In genomic region chr1:244442850-244443249, GRCh38 we compare ENCODE assay signal across 20 cellular contexts. TPM values are rescaled to one million over a fixed set of nuclear protein-coding genes. Genes with fewer than 3 reads are reported as not detected.
DNase-seq lines count a peak whose midpoint lies in the region; ATAC-seq and TF ChIP-seq lines count a peak whose summit lies in the region.
"Had no signal": no experiment of that assay in that cellular context is flagged by ENCODE, and none has a peak within 500 bp of the region (broad histone marks: within the 10 kb centered on the region; RNA-seq: fewer than 3 reads in every experiment).

No MANE protein-coding gene starts in this region.

- H2AFZ ChIP-seq in IMR-90 (replicated peaks; ENCODE audit: low read length, poor library complexity) = no peak overlapping the region

- H4K91ac ChIP-seq in IMR-90 (ENCODE audit: insufficient read depth, low read depth, low read length) = no peak overlapping the region

- H3K27me3 ChIP-seq in IMR-90 (ENCODE audit: control insufficient read depth, insufficient read depth, low read length) (no peaks in the 10 kb centered on the region), esophagus muscularis mucosa (no peaks in the 10 kb centered on the region), foreskin keratinocyte (no peaks in the 10 kb centered on the region)
- H3K27me3 ChIP-seq: BLaER1 treated with 17β-estradiol and CSF1 and Interleukin-3, amounts not matched to agents 10 nM and 100 nM had no signal

- H3K4me1 ChIP-seq in IMR-90 (ENCODE audit: control insufficient read depth, insufficient read depth, low read length) = peaks cover 10% of the 10 kb centered on the region
- H3K4me1 ChIP-seq in esophagus muscularis mucosa = peaks cover 17 to 82% (median 72%) of the 10 kb centered on the region in 4 donors
- H3K4me1 ChIP-seq in foreskin keratinocyte = peaks cover 41% of the 10 kb centered on the region

- H2BK120ac ChIP-seq in IMR-90 (ENCODE audit: low read depth, low read length) = no peak overlapping the region

- peaks cover 14% of the 10 kb centered on the region for H3K9me1 ChIP-seq in IMR-90 (ENCODE audit: insufficient read depth, low read length)

- H2BK20ac ChIP-seq in IMR-90 (ENCODE audit: low read depth, low read length) = no peak overlapping the region

- intact Hi-C loops in IMR-90 (cut with micrococcal nuclease) (loop anchor here (10.0 kb wide), 1 partner anchor 728 kb away; no protein-coding TSS in a partner anchor), esophagus muscularis mucosa (cut with DNase I) (loop anchor here (10.0 kb wide), 1 partner anchor 398 kb away; no protein-coding TSS in a partner anchor)

- H3K9me3 Mint-ChIP-seq in activated T-cell treated with anti-CD3 and anti-CD28 coated beads, Interleukin-2, amount 50 U/mL, for 24 hours = no peaks in the 10 kb centered on the region
- no peaks in the 10 kb centered on the region for H3K9me3 Mint-ChIP-seq in activated T-cell treated with anti-CD3 and anti-CD28 coated beads, Interleukin-2, amount 50 U/mL, for 72 hours
- H3K9me3 Mint-ChIP-seq in stimulated activated naive CD8-positive, alpha-beta T cell treated with anti-CD3 and anti-CD28 coated beads, Interleukin-15, Interleukin-2, amounts not matched to agents 100 ng/mL and 50 ng/mL, for 24 hours = no peaks in the 10 kb centered on the region
- H3K9me3 Mint-ChIP-seq: CD8-positive, alpha-beta T cell had no signal

- peaks cover 64% of the 10 kb centered on the region for H3K36me3 Mint-ChIP-seq in activated T-cell treated with anti-CD3 and anti-CD28 coated beads, Interleukin-2, amount 50 U/mL, for 24 hours (ENCODE audit: low read depth)
- peaks cover 5 to 14% of the 10 kb centered on the region in 2 donors for H3K36me3 Mint-ChIP-seq in activated T-cell treated with anti-CD3 and anti-CD28 coated beads, Interleukin-2, amount 50 U/mL, for 72 hours (ENCODE audit: insufficient read depth in 2 of 2)
- peaks cover 63% of the 10 kb centered on the region for H3K36me3 Mint-ChIP-seq in stimulated activated naive CD8-positive, alpha-beta T cell treated with anti-CD3 and anti-CD28 coated beads, Interleukin-15, Interleukin-2, amounts not matched to agents 100 ng/mL and 50 ng/mL, for 24 hours (ENCODE audit: low read depth)

- TF ChIP-seq POLR2A in IMR-90 (IDR thresholded peaks at IDR 0.05; ENCODE audit: low read depth, low read length) (no peak), esophagus muscularis mucosa (IDR thresholded peaks at IDR 0.05; ENCODE audit: low read depth) (no peak)

- CTCF ChIA-PET in IMR-90 (lab: Yijun Ruan, JAX) = no interaction called here

- no CpG with 5 or more reads among the region's 2 CpGs for WGBS in IMR-90 (ENCODE audit: extremely low coverage in 2 of 2, insufficient read length in 1 of 2), 2 experiments
- 65% methylated on average over 2 of the region's 2 CpGs for WGBS in esophagus muscularis mucosa

- POLR2A ChIA-PET in IMR-90 (lab: Charles Lee; ENCODE audit: unreplicated experiment) = no interaction called here

- H2AK5ac ChIP-seq in IMR-90 (ENCODE audit: low read depth, low read length) = no peak overlapping the region

- peaks cover 69% of the 10 kb centered on the region for H3K4me1 Mint-ChIP-seq in activated T-cell treated with anti-CD3 and anti-CD28 coated beads, Interleukin-2, amount 50 U/mL, for 24 hours (ENCODE audit: low read depth)
- peaks cover 62% of the 10 kb centered on the region for H3K4me1 Mint-ChIP-seq in activated T-cell treated with anti-CD3 and anti-CD28 coated beads, Interleukin-2, amount 50 U/mL, for 72 hours (ENCODE audit: low read depth)
- peaks cover 65% of the 10 kb centered on the region for H3K4me1 Mint-ChIP-seq in stimulated activated naive CD8-positive, alpha-beta T cell treated with anti-CD3 and anti-CD28 coated beads, Interleukin-15, Interleukin-2, amounts not matched to agents 100 ng/mL and 50 ng/mL, for 24 hours (ENCODE audit: low read depth)

- H3K18ac ChIP-seq in IMR-90 (ENCODE audit: low read depth, low read length) = no peak overlapping the region

- peaks cover 5% of the 10 kb centered on the region for H3K36me3 ChIP-seq in IMR-90 (ENCODE audit: control insufficient read depth, insufficient read depth, low read length)
- no peaks in the 10 kb centered on the region for H3K36me3 ChIP-seq in esophagus muscularis mucosa

- peaks cover 23 to 42% of the 10 kb centered on the region in 2 experiments for H3K79me1 ChIP-seq in IMR-90 (ENCODE audit: low read depth in 1 of 2, low read length in 2 of 2)

- H3K23ac ChIP-seq in IMR-90 (ENCODE audit: low read depth, low read length) = peak overlapping the region; percentile 77; the same call in 1 of the 2 replicates

- no peak for DNase-seq in activated T-cell treated with anti-CD3 and anti-CD28 coated beads, Interleukin-2, amount 50 U/mL, for 24 hours
- no peak for DNase-seq in activated T-cell treated with anti-CD3 and anti-CD28 coated beads, Interleukin-2, amount 50 U/mL, for 72 hours
- DNase-seq in IMR-90 = no peak
- DNase-seq in esophagus muscularis mucosa (ENCODE audit: extremely low spot score) = no peak
- DNase-seq in DMS 273 (lab: John Stamatoyannopoulos, UW; ENCODE audit: unreplicated experiment) = no peak
- no peak for DNase-seq in foreskin keratinocyte
- DNase-seq: ACHN; CD8-positive, alpha-beta T cell; GDM1; NCI-H1105 treated with DMSO at 0.1 percent for 48 hours; NCI-H2029 treated with DMSO at 0.1 percent for 48 hours; NCI-H226; NCI-H510A treated with DMSO at 0.1 percent for 48 hours; NCI-H748 treated with DMSO at 0.1 percent for 48 hours had no signal

- H4K8ac ChIP-seq in IMR-90 (ENCODE audit: low read depth in 2 of 2, low read length in 2 of 2) = no peak overlapping the region

- H3K56ac ChIP-seq in IMR-90 (ENCODE audit: extremely low read depth, insufficient read depth, low read length) = no peak overlapping the region

- no peak for ATAC-seq in activated T-cell treated with anti-CD3 and anti-CD28 coated beads, Interleukin-2, amount 50 U/mL, for 72 hours (replicated peaks in 1 of 2)
- no peak for ATAC-seq in IMR-90 (ENCODE audit: low read depth)
- ATAC-seq in foreskin keratinocyte = no peak
- no peak for ATAC-seq in GM18502 (IDR thresholded peaks at IDR 0.05; ENCODE audit: poor library complexity, unreplicated experiment)
- ATAC-seq: CD8-positive, alpha-beta T cell; SK-N-SH treated with all-trans-retinoic acid at 6 μM for 48 hours had no signal

- TF ChIP-seq RAD21 in IMR-90 (IDR thresholded peaks at IDR 0.05; ENCODE audit: low read length) = no peak

- peak overlapping the region; percentile 12; the same call in 1 of the 2 replicates for H3K4ac ChIP-seq in IMR-90 (ENCODE audit: low read depth, low read length)

- TF ChIP-seq CTCF in IMR-90 (conservative IDR thresholded peaks at IDR 0.05; ENCODE audit: low read depth, low read length) (no peak), esophagus muscularis mucosa (IDR thresholded peaks at IDR 0.05) (no peak), foreskin keratinocyte (conservative IDR thresholded peaks at IDR 0.05) (no peak)

- H3K9me3 ChIP-seq in IMR-90 (ENCODE audit: control insufficient read depth, insufficient read depth, low read length) (no peaks in the 10 kb centered on the region), esophagus muscularis mucosa (no peaks in the 10 kb centered on the region)
- H3K9me3 ChIP-seq: HAP-1 had no signal

- no peak for TF ChIP-seq EP300 in esophagus muscularis mucosa (IDR thresholded peaks at IDR 0.05)

- no peak overlapping the region for H3K4me2 ChIP-seq in IMR-90 (ENCODE audit: low read depth, low read length)
- H3K4me2 ChIP-seq: BLaER1 treated with 17β-estradiol and CSF1 and Interleukin-3, amounts not matched to agents 10 nM and 100 nM had no signal

- no peak overlapping the region for H3K4me3 Mint-ChIP-seq in activated T-cell treated with anti-CD3 and anti-CD28 coated beads, Interleukin-2, amount 50 U/mL, for 24 hours
- H3K4me3 Mint-ChIP-seq in activated T-cell treated with anti-CD3 and anti-CD28 coated beads, Interleukin-2, amount 50 U/mL, for 72 hours = no peak overlapping the region
- H3K4me3 Mint-ChIP-seq in stimulated activated naive CD8-positive, alpha-beta T cell treated with anti-CD3 and anti-CD28 coated beads, Interleukin-15, Interleukin-2, amounts not matched to agents 100 ng/mL and 50 ng/mL, for 24 hours = no peak overlapping the region
- H3K4me3 Mint-ChIP-seq: CD8-positive, alpha-beta T cell had no signal

- H2BK5ac ChIP-seq in IMR-90 (ENCODE audit: low read depth, low read length, poor library complexity, severe bottlenecking) = peak overlapping the region; percentile 58

- H2BK15ac ChIP-seq in IMR-90 (ENCODE audit: low read depth, low read length) = no peak overlapping the region

- H3K27ac ChIP-seq in IMR-90 (ENCODE audit: insufficient read depth, low read length) (no peak overlapping the region), esophagus muscularis mucosa (replicated peaks in 1 of 4) (peak overlapping the region; percentile 28 to 62 (median 48)), foreskin keratinocyte (no peak overlapping the region)
- H3K27ac ChIP-seq: 22Rv1; BLaER1 treated with 17β-estradiol and CSF1 and Interleukin-3, amounts not matched to agents 10 nM and 100 nM had no signal

- peak overlapping the region; percentile 37 for H3K27ac Mint-ChIP-seq in activated T-cell treated with anti-CD3 and anti-CD28 coated beads, Interleukin-2, amount 50 U/mL, for 24 hours
- H3K27ac Mint-ChIP-seq in activated T-cell treated with anti-CD3 and anti-CD28 coated beads, Interleukin-2, amount 50 U/mL, for 72 hours = no peak overlapping the region
- peak overlapping the region; percentile 17 for H3K27ac Mint-ChIP-seq in stimulated activated naive CD8-positive, alpha-beta T cell treated with anti-CD3 and anti-CD28 coated beads, Interleukin-15, Interleukin-2, amounts not matched to agents 100 ng/mL and 50 ng/mL, for 24 hours
- H3K27ac Mint-ChIP-seq: CD8-positive, alpha-beta T cell had no signal

- H2AK9ac ChIP-seq in IMR-90 (replicated peaks; ENCODE audit: low read depth, low read length, poor library complexity) = no peak overlapping the region

- no TSS peak for BruUV-seq in IMR-90 (replicated peaks; lab: Mats Ljungman, UMichigan)

- H3K4me3 ChIP-seq in IMR-90 (ENCODE audit: insufficient read depth, low read depth, low read length) (no peak overlapping the region), esophagus muscularis mucosa (no peak overlapping the region)
- H3K4me3 ChIP-seq: BLaER1 treated with 17β-estradiol and CSF1 and Interleukin-3, amounts not matched to agents 10 nM and 100 nM; HAP-1 had no signal

- no peak overlapping the region for H3K9ac ChIP-seq in IMR-90 (ENCODE audit: low read depth, low read length)
- H3K9ac ChIP-seq: BLaER1 treated with 17β-estradiol and CSF1 and Interleukin-3, amounts not matched to agents 10 nM and 100 nM had no signal

- H4K20me1 ChIP-seq in IMR-90 (ENCODE audit: insufficient read depth, low read length) = peaks cover 14% of the 10 kb centered on the region; the same call in 1 of the 2 replicates

- in situ Hi-C loops in IMR-90 (cut with MboI; ENCODE audit: low sequenced_read_pairs) = no loop called here

- H3K27me3 Mint-ChIP-seq in activated T-cell treated with anti-CD3 and anti-CD28 coated beads, Interleukin-2, amount 50 U/mL, for 24 hours = no peaks in the 10 kb centered on the region
- no peaks in the 10 kb centered on the region for H3K27me3 Mint-ChIP-seq in activated T-cell treated with anti-CD3 and anti-CD28 coated beads, Interleukin-2, amount 50 U/mL, for 72 hours (ENCODE audit: low read depth)
- H3K27me3 Mint-ChIP-seq in stimulated activated naive CD8-positive, alpha-beta T cell treated with anti-CD3 and anti-CD28 coated beads, Interleukin-15, Interleukin-2, amounts not matched to agents 100 ng/mL and 50 ng/mL, for 24 hours = no peaks in the 10 kb centered on the region

- no peak overlapping the region for H4K5ac ChIP-seq in IMR-90 (ENCODE audit: low read depth, low read length)

- no peak overlapping the region for H3K14ac ChIP-seq in IMR-90 (replicated peaks; ENCODE audit: low read depth, low read length)

- dilution Hi-C loops in IMR-90 (cut with HindIII; ENCODE audit: low sequenced_read_pairs, unreplicated experiment) = no loop called here

RNA-seq across cellular contexts. Expression of gene ADSS2, which starts 8.9 kb away (rescaled TPM):
- 10 to 100 TPM; 46.5 to 51.1 TPM for total RNA-seq in activated T-cell treated with anti-CD3 and anti-CD28 coated beads, Interleukin-2, amount 50 U/mL, for 72 hours
- total RNA-seq in IMR-90 (2012; rRNA removed) = 14.9 and 37.5 TPM in 2 replicates
- polyA plus RNA-seq in IMR-90 (2012; rRNA removed) = 25.5 and 30.1 TPM in 2 replicates
- 7.0 and 7.9 TPM in 2 replicates for polyA plus RNA-seq in IMR-90 (2012; cell fraction: cytosol; rRNA removed)
- 3.1 and 11.4 TPM in 2 replicates for polyA plus RNA-seq in IMR-90 (2012; cell fraction: nucleus; rRNA removed; ENCODE audit: low replicate concordance)
- 10 to 100 TPM; 40.9 to 49.4 (median 46.7) TPM for total RNA-seq in esophagus muscularis mucosa
- total RNA-seq in foreskin keratinocyte = 38.6 and 42.8 TPM in 2 replicates
- 19.3 and 25.0 TPM in 2 replicates for polyA plus RNA-seq in foreskin keratinocyte

RNA-seq across cellular contexts. Expression of gene CATSPERE, which starts 18.2 kb away (rescaled TPM):
- under 1 TPM; 0.38 to 0.83 TPM for total RNA-seq in activated T-cell treated with anti-CD3 and anti-CD28 coated beads, Interleukin-2, amount 50 U/mL, for 72 hours
- total RNA-seq in IMR-90 (2012; rRNA removed) (0.18 and 0.28 TPM in 2 replicates), esophagus muscularis mucosa (1 to 10 TPM; 1.4 to 3.5 (median 2.1) TPM), foreskin keratinocyte (0.07 and 0.21 TPM in 2 replicates)
- polyA plus RNA-seq in IMR-90 (2012; rRNA removed) (0.07 and 0.13 TPM in 2 replicates), foreskin keratinocyte (0.07 and 0.09 TPM in 2 replicates)
- 0.03 TPM in 1 of 2 replicates, not detected in the other for polyA plus RNA-seq in IMR-90 (2012; cell fraction: cytosol; rRNA removed)
- 0.08 and 0.60 TPM in 2 replicates for polyA plus RNA-seq in IMR-90 (2012; cell fraction: nucleus; rRNA removed; ENCODE audit: low replicate concordance)

Comparison
In these comparisons a context has a peak if more than half of its experiments do, and no peak if none do; other contexts are left out.
1. H3K27ac ChIP-seq: peak in esophagus muscularis mucosa (4 of 4); none in IMR-90 (single experiment) and foreskin keratinocyte (single experiment).